Comparison of ENCODE assay signal across 1 cellular context in genomic region chr12:21607701-21608100, GRCh38.
TF ChIP-seq lines count a peak whose summit lies in the region.

No MANE protein-coding gene starts in this region.

TF ChIP-seq in IMR-90, 13 proteins besides CTCF, POLR2A, EP300 and RAD21:
- no peak for TF ChIP-seq CEBPB (IDR thresholded peaks at IDR 0.05; ENCODE audit: low read depth, low read length)
- TF ChIP-seq SMC3 (IDR thresholded peaks at IDR 0.05; ENCODE audit: low read depth, low read length) = no peak
- TF ChIP-seq ELK1 (IDR thresholded peaks at IDR 0.05; ENCODE audit: borderline replicate concordance, low read depth, low read length) = no peak
- TF ChIP-seq NFE2L2 (IDR thresholded peaks at IDR 0.05; ENCODE audit: low read depth, low read length) = no peak
- no peak for TF ChIP-seq MXI1 (IDR thresholded peaks at IDR 0.05; ENCODE audit: borderline replicate concordance, low read depth, low read length)
- TF ChIP-seq FOS (IDR thresholded peaks at IDR 0.05; ENCODE audit: low read depth, low read length) = no peak
- no peak for TF ChIP-seq MAZ (IDR thresholded peaks at IDR 0.05; ENCODE audit: borderline replicate concordance, low read depth, low read length)
